18 cellular contexts compared by ENCODE assay signal in genomic region chr7:41981046-41982040, GRCh38.
DNase-seq lines count a peak whose midpoint lies in the region; ATAC-seq and TF ChIP-seq lines count a peak whose summit lies in the region.
"Had no signal": no experiment of that assay in that cellular context is flagged by ENCODE, and none has a peak within 500 bp of the region (broad histone marks: within the 10 kb centered on the region; RNA-seq: fewer than 3 reads in every experiment).

No MANE protein-coding gene starts in this region.

- H3K9ac ChIP-seq in rectal smooth muscle tissue (ENCODE audit: low read length), result no peak overlapping the region

- ATAC-seq in memory B cell (ENCODE audit: low read depth), result no peak

- H3K27ac ChIP-seq in RWPE1, result peak overlapping the region; percentile 54
- peak overlapping the region; percentile 72 for H3K27ac ChIP-seq in rectal smooth muscle tissue (ENCODE audit: low read depth, low read length)
- H3K27ac ChIP-seq: C4-2B had no signal

- POLR2A ChIA-PET in RWPE1 (lab: Yijun Ruan, JAX; ENCODE audit: low non-redundant PET), result no interaction called here

- no peaks in the 10 kb centered on the region for H3K27me3 ChIP-seq in rectal smooth muscle tissue (ENCODE audit: control insufficient read depth, insufficient read depth, low read length)
- H3K27me3 ChIP-seq: Peyer's patch had no signal

- TF ChIP-seq CTCF in RWPE1 (conservative IDR thresholded peaks at IDR 0.05; ENCODE audit: low read depth), result no peak

- no peaks in the 10 kb centered on the region for H3K4me1 Mint-ChIP-seq in memory B cell

- H3K4me3 ChIP-seq in rectal smooth muscle tissue (ENCODE audit: low read length), result no peak overlapping the region
- H3K4me3 ChIP-seq: Peyer's patch had no signal

- peaks cover 9% of the 10 kb centered on the region for H3K27me3 Mint-ChIP-seq in memory B cell

- DNase-seq in M059J (ENCODE audit: low read depth) (peak; percentile 52), RWPE1 (ENCODE audit: low spot score) (no peak), memory B cell (ENCODE audit: low spot score in 2 of 2) (no peak), GM03348 (ENCODE audit: low spot score) (no peak), D341Med (ENCODE audit: low spot score) (no peak), NOMO-1 treated with dmso at 0.1 percent for 144 hours (lab: John Stamatoyannopoulos, UW; ENCODE audit: unreplicated experiment) (no peak)
- DNase-seq: COR-L47, DMS153, KBM-7, NCI-H1048, NCI-H1436 treated with DMSO at 0.1 percent for 48 hours, NCI-H2029 treated with DMSO at 0.1 percent for 48 hours, NCI-H2171 treated with DMSO at 0.1 percent for 48 hours, NCI-H524, Peyer's patch, SIG-M5 had no signal

- no peak overlapping the region for H3K4me3 Mint-ChIP-seq in memory B cell

- no peaks in the 10 kb centered on the region for H3K9me3 Mint-ChIP-seq in memory B cell

- no peaks in the 10 kb centered on the region for H3K36me3 ChIP-seq in rectal smooth muscle tissue (ENCODE audit: control insufficient read depth, insufficient read depth, low read length)
- H3K36me3 ChIP-seq: Peyer's patch had no signal

- no peaks in the 10 kb centered on the region for H3K36me3 Mint-ChIP-seq in memory B cell

- peak overlapping the region; percentile 11 for H3K27ac Mint-ChIP-seq in memory B cell

- H3K4me1 ChIP-seq in rectal smooth muscle tissue (ENCODE audit: control insufficient read depth, insufficient read depth, low read length), result peaks cover 37% of the 10 kb centered on the region

- CTCF ChIA-PET in RWPE1 (lab: Yijun Ruan, JAX), result interaction anchor here (0.5 to 1.1 kb wide), 6 partner anchors 10 to 860 kb away, joined by 3 read pairs; no protein-coding TSS in a partner anchor
